ENCODE assay signal across 8 cellular contexts in genomic region chr12:78146365-78146772, GRCh38.
DNase-seq lines count a peak whose midpoint lies in the region; ATAC-seq, FAIRE-seq and TF ChIP-seq lines count a peak whose summit lies in the region.

No MANE protein-coding gene starts in this region.

- H3F3A ChIP-seq in DOHH2 (ENCODE audit: control insufficient read depth, insufficient read depth), result no peaks in the 10 kb centered on the region

- intact Hi-C loops in vagina (cut with DNase I), result no loop called here

- H3K9me3 ChIP-seq in DOHH2 (ENCODE audit: control insufficient read depth, insufficient read depth, low read length) (no peaks in the 10 kb centered on the region), vagina (no peaks in the 10 kb centered on the region)

- no peak overlapping the region for H3K27ac ChIP-seq in DOHH2 (ENCODE audit: low read depth, low read length)
- H3K27ac ChIP-seq in VCaP, result no peak overlapping the region
- no peak overlapping the region for H3K27ac ChIP-seq in vagina

- H3K4me3 ChIP-seq in DOHH2 (ENCODE audit: low read length), result no peak overlapping the region
- no peak overlapping the region for H3K4me3 ChIP-seq in vagina

- no peaks in the 10 kb centered on the region for H4K20me1 ChIP-seq in DOHH2 (ENCODE audit: control insufficient read depth, insufficient read depth, low read depth, low read length)

- H3K27me3 ChIP-seq in DOHH2 (ENCODE audit: control insufficient read depth, low read length) (no peaks in the 10 kb centered on the region), vagina (no peaks in the 10 kb centered on the region)

- peak; percentile 57 for TF ChIP-seq CTCF in DOHH2 (IDR thresholded peaks at IDR 0.05; ENCODE audit: low read depth, low read length, poor library complexity, severe bottlenecking)
- peak; percentile 95 for TF ChIP-seq CTCF in VCaP (conservative IDR thresholded peaks at IDR 0.05)
- TF ChIP-seq CTCF in vagina (IDR thresholded peaks at IDR 0.05), result peak; percentile 35 to 49 (median 47)

- H3K4me1 ChIP-seq in DOHH2 (ENCODE audit: control insufficient read depth, low read length), result no peaks in the 10 kb centered on the region
- no peaks in the 10 kb centered on the region for H3K4me1 ChIP-seq in vagina

- ATAC-seq in GM21786 (IDR thresholded peaks at IDR 0.05; ENCODE audit: unreplicated experiment) (peak; percentile 79), HG03280 (IDR thresholded peaks at IDR 0.05; ENCODE audit: unreplicated experiment) (no peak), HG03457 (IDR thresholded peaks at IDR 0.05; ENCODE audit: unreplicated experiment) (no peak)

- peak; percentile 54 for DNase-seq in NAMALWA (ENCODE audit: low spot score)
- no peak for DNase-seq in vagina (ENCODE audit: extremely low spot score in 2 of 2)

- no peaks in the 10 kb centered on the region for H3K79me2 ChIP-seq in DOHH2 (ENCODE audit: control insufficient read depth, low read length)

- no peak for TF ChIP-seq POLR2A in vagina (IDR thresholded peaks at IDR 0.05)

- peak; percentile 97 for FAIRE-seq in islet of Langerhans (lab: Jason Lieb, UNC)

- no peak overlapping the region for H3K4me2 ChIP-seq in DOHH2 (ENCODE audit: low read length)

- H3K9me2 ChIP-seq in DOHH2 (replicated peaks; ENCODE audit: control insufficient read depth, low read length), result no peaks in the 10 kb centered on the region

- H3K36me3 ChIP-seq in DOHH2 (ENCODE audit: control insufficient read depth, low read length) (no peaks in the 10 kb centered on the region), vagina (no peaks in the 10 kb centered on the region)
